In the genomic region with DNA sequence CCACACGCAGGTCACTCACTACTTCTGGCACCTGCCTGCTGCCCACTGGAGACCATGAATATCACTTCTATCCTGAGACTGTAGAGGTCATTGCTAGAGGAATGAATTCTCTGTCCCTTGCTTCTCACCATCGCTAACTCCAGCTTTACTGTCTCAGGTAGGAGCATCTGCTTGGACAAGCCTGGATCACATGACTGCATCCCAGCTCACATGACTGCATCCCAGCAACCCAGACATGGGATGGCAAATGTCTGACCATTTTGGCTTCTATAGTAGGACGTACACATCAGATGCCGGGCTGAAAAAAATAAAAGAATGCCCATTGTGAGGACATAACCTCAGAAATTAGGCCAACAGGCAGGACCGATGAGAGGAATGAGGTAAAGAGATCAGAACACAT, we compare ENCODE assay signal across 18 cellular contexts.
"Had no signal": no experiment of that assay in that cellular context is flagged by ENCODE, and none has a peak within 500 bp of the region (broad histone marks: within the 10 kb centered on the region; RNA-seq: fewer than 3 reads in every experiment).

No MANE protein-coding gene starts in this region.

- H3K27ac ChIP-seq: colonic mucosa, gastrocnemius medialis, heart right ventricle, neutrophil, ovary, uterus had no signal

- H3K9me3 ChIP-seq: colonic mucosa, gastrocnemius medialis, neutrophil, ovary, uterus had no signal

- H3K27ac Mint-ChIP-seq: endodermal cell, naive B cell, nephron, type B pancreatic cell had no signal

- H3K27me3 ChIP-seq: colonic mucosa, ovary, uterus had no signal

- H3K4me1 ChIP-seq: colonic mucosa, gastrocnemius medialis, heart right ventricle, uterus had no signal

- H3K36me3 Mint-ChIP-seq: naive B cell, type B pancreatic cell had no signal

- H3K4me2 ChIP-seq: smooth muscle cell had no signal

- H3K36me3 ChIP-seq: colonic mucosa, gastrocnemius medialis, heart right ventricle, neutrophil, ovary, uterus had no signal

- FAIRE-seq: endothelial cell of umbilical vein had no signal

- H3K4me3 Mint-ChIP-seq: endodermal cell, naive B cell, nephron, type B pancreatic cell had no signal

- H3K9me3 Mint-ChIP-seq: endodermal cell had no signal

- H3K4me1 Mint-ChIP-seq: endodermal cell, naive B cell, nephron had no signal

- H3K4me3 ChIP-seq: colonic mucosa, gastrocnemius medialis, heart right ventricle, ovary, smooth muscle cell, uterus had no signal

- ATAC-seq: gastrocnemius medialis, heart right ventricle, right cardiac atrium had no signal

- DNase-seq: colonic mucosa; dermis blood vessel endothelial cell; endodermal cell; gastrocnemius medialis; heart right ventricle; hypothalamus; kidney glomerular epithelial cell; naive B cell; ovary; right cardiac atrium; stimulated activated CD4-positive, alpha-beta T cell treated with anti-CD3 and anti-CD28 coated beads, Interleukin-2, amount 100 ng/mL, for 48 hours; stimulated activated naive CD4-positive, alpha-beta T cell treated with Interleukin-2 at 50 U/mL for 16 hours; uterus had no signal
